18 cellular contexts compared by ENCODE assay signal in genomic region chr2:46865181-46865970, GRCh38.
"Had no signal": no experiment of that assay in that cellular context is flagged by ENCODE, and none has a peak within 500 bp of the region (broad histone marks: within the 10 kb centered on the region; RNA-seq: fewer than 3 reads in every experiment).

No MANE protein-coding gene starts in this region.

- H3K27me3 ChIP-seq: brain microvascular endothelial cell had no signal

- FAIRE-seq: TTC549 had no signal

- DNase-seq: activated B cell treated with CpG ODN at 0.5 μM for 24 hours; activated CD4-positive, alpha-beta T cell treated with anti-CD3 and anti-CD28 coated beads, Interleukin-2, amount 10 ng/mL, durations not matched to agents 24 days and 14 days; activated CD8-positive, alpha-beta memory T cell treated with anti-CD3 and anti-CD28 coated beads, Interleukin-2, amount 50 U/mL, for 4 hours; activated CD8-positive, alpha-beta T cell treated with anti-CD3 and anti-CD28 coated beads, Interleukin-2, amount 10 ng/mL, durations not matched to agents 7 days and 5 days; activated gamma-delta T cell treated with Interleukin-2 at 50 U/mL for 16 hours; activated T-cell treated with anti-CD3 and anti-CD28 coated beads, Interleukin-2, amount 50 U/mL, for 72 hours; amniotic stem cell; brain microvascular endothelial cell; cortex of kidney; effector CD4-positive, alpha-beta T cell; foreskin fibroblast; immature natural killer cell; naive thymus-derived CD4-positive, alpha-beta T cell; posterior cingulate gyrus; retina; stimulated activated naive CD8-positive, alpha-beta T cell treated with anti-CD3 and anti-CD28 coated beads, Interleukin-15, Interleukin-2, amounts not matched to agents 100 U/mL and 50 U/mL, for 24 hours; trophoblast cell had no signal

- ATAC-seq: activated CD8-positive, alpha-beta T cell treated with anti-CD3 and anti-CD28 coated beads, Interleukin-2, amount 10 ng/mL, durations not matched to agents 7 days and 5 days; activated T-cell treated with anti-CD3 and anti-CD28 coated beads, Interleukin-2, amount 50 U/mL, for 72 hours; naive thymus-derived CD4-positive, alpha-beta T cell; stimulated activated naive CD8-positive, alpha-beta T cell treated with anti-CD3 and anti-CD28 coated beads, Interleukin-15, Interleukin-2, amounts not matched to agents 100 U/mL and 50 U/mL, for 24 hours had no signal

- H3K27ac ChIP-seq: brain microvascular endothelial cell had no signal

- H3K36me3 ChIP-seq: brain microvascular endothelial cell had no signal
